13 cellular contexts compared by ENCODE assay signal in genomic region chr20:38728911-38729642, GRCh38. TPM values are rescaled to one million over a fixed set of nuclear protein-coding genes. Genes with fewer than 3 reads are reported as not detected.
DNase-seq lines count a peak whose midpoint lies in the region; ATAC-seq and TF ChIP-seq lines count a peak whose summit lies in the region.
"Had no signal": no experiment of that assay in that cellular context is flagged by ENCODE, and none has a peak within 500 bp of the region (broad histone marks: within the 10 kb centered on the region; RNA-seq: fewer than 3 reads in every experiment).

No MANE protein-coding gene starts in this region.

- no peaks in the 10 kb centered on the region for H3K36me3 ChIP-seq in uterus
- H3K36me3 ChIP-seq: esophagus squamous epithelium had no signal

- H3K4me3 Mint-ChIP-seq in activated T-helper 17 cell treated with anti-CD3 and anti-CD28 coated beads, Interleukin-2, amount 50 U/mL, for 72 hours, result peak overlapping the region; percentile 13
- H3K4me3 Mint-ChIP-seq in nephron progenitor cell, result peak overlapping the region; percentile 66

- intact Hi-C loops in uterus (cut with DNase I; ENCODE audit: low total_unique reads), result no loop called here

- no peak for TF ChIP-seq CTCF in nephron progenitor cell (IDR thresholded peaks at IDR 0.05)
- no peak for TF ChIP-seq CTCF in uterus (IDR thresholded peaks at IDR 0.05)

- peaks cover 0 to 11% of the 10 kb centered on the region in 2 donors for H3K4me1 ChIP-seq in uterus

- no peaks in the 10 kb centered on the region for H3K9me3 Mint-ChIP-seq in activated T-helper 17 cell treated with anti-CD3 and anti-CD28 coated beads, Interleukin-2, amount 50 U/mL, for 72 hours
- peaks cover 15% of the 10 kb centered on the region for H3K9me3 Mint-ChIP-seq in nephron progenitor cell

- no peak overlapping the region for H3K27ac ChIP-seq in uterus
- H3K27ac ChIP-seq: esophagus squamous epithelium had no signal

- H3K4me3 ChIP-seq in uterus, result no peak overlapping the region
- H3K4me3 ChIP-seq: esophagus squamous epithelium had no signal

- peak; percentile 31 to 46 for DNase-seq in NCI-H2081 (lab: John Stamatoyannopoulos, UW)
- DNase-seq in NCI-H2081 treated with DMSO at 0.1 percent for 48 hours (lab: John Stamatoyannopoulos, UW), result no peak
- DNase-seq in NCI-H128 (lab: John Stamatoyannopoulos, UW; ENCODE audit: unreplicated experiment), result peak; percentile 63
- DNase-seq in nephron progenitor cell, result peak; percentile 61
- DNase-seq in NAMALWA (ENCODE audit: low spot score), result no peak
- DNase-seq in uterus, result no peak
- no peak for DNase-seq in EL
- DNase-seq: esophagus squamous epithelium, IMR-90, SIG-M5 had no signal

- H3K36me3 Mint-ChIP-seq in activated T-helper 17 cell treated with anti-CD3 and anti-CD28 coated beads, Interleukin-2, amount 50 U/mL, for 72 hours (ENCODE audit: low read depth), result peaks cover 10% of the 10 kb centered on the region
- H3K36me3 Mint-ChIP-seq in nephron progenitor cell (ENCODE audit: low read depth), result no peaks in the 10 kb centered on the region

- peaks cover 33 to 85% of the 10 kb centered on the region in 2 donors for H3K27me3 ChIP-seq in uterus

- H3K9me3 ChIP-seq in uterus, result no peaks in the 10 kb centered on the region
- H3K9me3 ChIP-seq: esophagus squamous epithelium had no signal

- TF ChIP-seq POLR2A in uterus (IDR thresholded peaks at IDR 0.05), result no peak

- no peak for ATAC-seq in activated T-helper 17 cell treated with anti-CD3 and anti-CD28 coated beads, Interleukin-2, amount 50 U/mL, for 72 hours (replicated peaks)

- H3K27ac Mint-ChIP-seq in activated T-helper 17 cell treated with anti-CD3 and anti-CD28 coated beads, Interleukin-2, amount 50 U/mL, for 72 hours, result no peak overlapping the region
- H3K27ac Mint-ChIP-seq in nephron progenitor cell, result no peak overlapping the region

- H3K4me1 Mint-ChIP-seq in activated T-helper 17 cell treated with anti-CD3 and anti-CD28 coated beads, Interleukin-2, amount 50 U/mL, for 72 hours, result peaks cover 27% of the 10 kb centered on the region
- H3K4me1 Mint-ChIP-seq in nephron progenitor cell, result peaks cover 59% of the 10 kb centered on the region

- H3K27me3 Mint-ChIP-seq in activated T-helper 17 cell treated with anti-CD3 and anti-CD28 coated beads, Interleukin-2, amount 50 U/mL, for 72 hours, result peaks cover 68% of the 10 kb centered on the region
- peaks cover 100% of the 10 kb centered on the region for H3K27me3 Mint-ChIP-seq in nephron progenitor cell (ENCODE audit: low read depth, poor library complexity)

RNA-seq across cellular contexts. Expression of gene SLC32A1, which starts 4.8 kb away (rescaled TPM):
- total RNA-seq in activated T-helper 17 cell treated with anti-CD3 and anti-CD28 coated beads, Interleukin-2, amount 50 U/mL, for 72 hours, result under 1 TPM in 1 of 2 donors, not detected in 1; 0.11 TPM
- not detected for total RNA-seq in uterus
- total RNA-seq: A673, esophagus squamous epithelium, H4, IMR-90 had no signal

RNA-seq across cellular contexts. Expression of gene ACTR5, which starts 19.2 kb away (rescaled TPM):
- 10 to 100 TPM in 1 of 2 donors, 1 to 10 TPM in 1; 9.9 to 10.4 TPM for total RNA-seq in activated T-helper 17 cell treated with anti-CD3 and anti-CD28 coated beads, Interleukin-2, amount 50 U/mL, for 72 hours
- 10 to 100 TPM in 3 of 4 donors, 1 to 10 TPM in 1; 3.8 to 12.4 (median 11.7) TPM for total RNA-seq in uterus

Comparison
In these comparisons a context has a peak if more than half of its experiments do, and no peak if none do; other contexts are left out.
1. DNase-seq: peak in NCI-H2081 (2 of 2), NCI-H128 (single experiment) and nephron progenitor cell (single experiment); none in NCI-H2081 treated with DMSO at 0.1 percent for 48 hours (single experiment), NAMALWA (single experiment), uterus (0 of 2) and EL (single experiment).